ENCODE assay signal across 8 cellular contexts in the genomic region with DNA sequence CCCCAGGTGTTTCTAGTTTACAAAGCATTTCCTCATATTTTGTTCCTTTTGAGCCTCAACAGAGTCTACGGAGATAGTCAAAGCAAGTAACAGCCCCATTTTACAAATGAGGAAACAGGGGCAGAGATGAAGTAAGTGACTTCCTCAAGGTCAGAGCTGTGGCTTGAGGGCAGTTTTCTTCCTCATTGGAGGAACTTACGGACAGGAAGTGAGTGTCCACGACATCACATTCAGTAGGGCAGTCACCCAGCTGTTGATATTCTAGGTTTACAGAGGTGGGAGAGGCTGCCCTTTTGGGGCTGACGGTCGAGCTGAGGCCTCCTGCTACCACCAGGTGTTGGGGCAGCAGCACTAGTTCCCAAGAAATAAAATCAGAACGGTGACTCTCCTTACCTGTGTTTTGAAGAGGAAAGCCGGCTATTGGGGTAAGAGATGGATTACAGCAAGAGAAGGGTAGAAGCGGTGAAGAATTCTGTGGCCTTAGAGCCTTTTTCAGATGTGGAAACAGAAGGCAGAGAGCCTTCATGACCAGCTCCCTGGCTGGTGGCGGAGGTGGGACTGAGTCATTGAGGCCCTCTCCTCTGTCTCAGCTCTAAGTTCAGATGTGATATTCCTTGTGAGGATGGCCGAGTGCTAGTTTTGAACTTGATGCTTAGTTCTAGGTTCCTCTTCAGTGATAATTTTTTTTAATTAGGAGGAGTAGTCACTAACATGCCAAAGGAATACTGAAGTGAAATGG. TPM values are rescaled to one million over a fixed set of nuclear protein-coding genes. Genes with fewer than 3 reads are reported as not detected.
DNase-seq lines count a peak whose midpoint lies in the region; ATAC-seq and TF ChIP-seq lines count a peak whose summit lies in the region.
"Had no signal": no experiment of that assay in that cellular context is flagged by ENCODE, and none has a peak within 500 bp of the region (broad histone marks: within the 10 kb centered on the region; RNA-seq: fewer than 3 reads in every experiment).

No MANE protein-coding gene starts in this region.

- peaks cover 22% of the 10 kb centered on the region for H4K20me1 ChIP-seq in OCI-LY3 (ENCODE audit: insufficient read depth, low read length)

- H3K4me2 ChIP-seq in OCI-LY3 (ENCODE audit: low read length), result peak overlapping the region; percentile 25

- H3K27ac ChIP-seq in OCI-LY3 (ENCODE audit: low read length), result peak overlapping the region; percentile 13; the same call in 1 of the 2 replicates
- H3K27ac ChIP-seq in gastroesophageal sphincter, result peak overlapping the region in 3 of 4 donors; percentile 40 to 78 (median 72)
- H3K27ac ChIP-seq in A673 (ENCODE audit: low read depth, low read length, poor library complexity, severe bottlenecking), result no peak overlapping the region

- ATAC-seq in GM19463 (IDR thresholded peaks at IDR 0.05; ENCODE audit: unreplicated experiment) (peak; percentile 34), gastroesophageal sphincter (peak; percentile 32), HG03039 (IDR thresholded peaks at IDR 0.05; ENCODE audit: unreplicated experiment) (no peak)
- peak; percentile 86 for ATAC-seq in stimulated activated memory B cell treated with anti-CD40 and anti-IgM and Interleukin-4, amounts not matched to agents 10 μg/mL and 1 μg/mL and 100 μg/mL, for 72 hours

- H3K27ac Mint-ChIP-seq in stimulated activated memory B cell treated with anti-CD40 and anti-IgM and Interleukin-4, amounts not matched to agents 10 μg/mL and 1 μg/mL and 100 μg/mL, for 72 hours, result peak overlapping the region; percentile 85

- H3K4me3 ChIP-seq in OCI-LY3 (ENCODE audit: low read length) (no peak overlapping the region), gastroesophageal sphincter (no peak overlapping the region), A673 (ENCODE audit: low read depth, low read length, poor library complexity, severe bottlenecking) (no peak overlapping the region)

- POLR2A ChIA-PET in A673 (lab: Charles Lee; ENCODE audit: low non-redundant PET), result no interaction called here

- H3K4me1 ChIP-seq in OCI-LY3 (ENCODE audit: low read length), result peaks cover 33% of the 10 kb centered on the region
- peaks cover 28 to 94% (median 65%) of the 10 kb centered on the region in 3 donors for H3K4me1 ChIP-seq in gastroesophageal sphincter
- H3K4me1 ChIP-seq in A673 (ENCODE audit: insufficient read depth, low read length, poor library complexity, severe bottlenecking), result no peaks in the 10 kb centered on the region

- peaks cover 23% of the 10 kb centered on the region for H3K36me3 Mint-ChIP-seq in stimulated activated memory B cell treated with anti-CD40 and anti-IgM and Interleukin-4, amounts not matched to agents 10 μg/mL and 1 μg/mL and 100 μg/mL, for 72 hours

- intact Hi-C loops in A673 (cut with micrococcal nuclease; ENCODE audit: unreplicated experiment), result no loop called here

- H3K79me2 ChIP-seq in OCI-LY3 (ENCODE audit: low read length), result peaks cover 68% of the 10 kb centered on the region

- no peaks in the 10 kb centered on the region for H3K36me3 ChIP-seq in OCI-LY3 (replicated peaks; ENCODE audit: low read depth, low read length)
- H3K36me3 ChIP-seq in gastroesophageal sphincter, result no peaks in the 10 kb centered on the region
- H3K36me3 ChIP-seq in A673 (ENCODE audit: insufficient read depth, low read length, poor library complexity, severe bottlenecking), result no peaks in the 10 kb centered on the region

- H3K27me3 ChIP-seq in OCI-LY3 (ENCODE audit: low read depth, low read length) (no peaks in the 10 kb centered on the region), gastroesophageal sphincter (no peaks in the 10 kb centered on the region), A673 (replicated peaks; ENCODE audit: insufficient read depth, low read depth, low read length, poor library complexity) (no peaks in the 10 kb centered on the region)

- DNase-seq in DMS114 treated with DMSO at 0.1 percent for 48 hours (lab: John Stamatoyannopoulos, UW; ENCODE audit: unreplicated experiment) (no peak), A673 (ENCODE audit: low spot score) (no peak)
- DNase-seq: NCI-H446 treated with DMSO at 0.1 percent for 48 hours had no signal

- 71 to 79% methylated on average over 5 to 9 of the region's 10 CpGs for WGBS in gastroesophageal sphincter (ENCODE audit: low coverage in 1 of 2), 2 donors

- CTCF ChIA-PET in A673 (lab: Charles Lee), result no interaction called here

- no peaks in the 10 kb centered on the region for H3K27me3 Mint-ChIP-seq in stimulated activated memory B cell treated with anti-CD40 and anti-IgM and Interleukin-4, amounts not matched to agents 10 μg/mL and 1 μg/mL and 100 μg/mL, for 72 hours

- no TSS peak for BruUV-seq in A673 (replicated peaks; lab: Mats Ljungman, UMichigan)

- peaks cover 97% of the 10 kb centered on the region for H3K4me1 Mint-ChIP-seq in stimulated activated memory B cell treated with anti-CD40 and anti-IgM and Interleukin-4, amounts not matched to agents 10 μg/mL and 1 μg/mL and 100 μg/mL, for 72 hours

- H3K9ac ChIP-seq in OCI-LY3 (ENCODE audit: low read length), result no peak overlapping the region

- H3K9me3 Mint-ChIP-seq in stimulated activated memory B cell treated with anti-CD40 and anti-IgM and Interleukin-4, amounts not matched to agents 10 μg/mL and 1 μg/mL and 100 μg/mL, for 72 hours, result no peaks in the 10 kb centered on the region

- H3K9me3 ChIP-seq in OCI-LY3 (ENCODE audit: insufficient read depth, low read length) (no peaks in the 10 kb centered on the region), gastroesophageal sphincter (no peaks in the 10 kb centered on the region), A673 (ENCODE audit: low read depth, low read length, poor library complexity, severe bottlenecking) (no peaks in the 10 kb centered on the region)

- no peak for TF ChIP-seq EP300 in gastroesophageal sphincter (IDR thresholded peaks at IDR 0.05)

- no peak overlapping the region for H2AFZ ChIP-seq in OCI-LY3 (ENCODE audit: low read depth, low read length)

- no peak for TF ChIP-seq POLR2A in gastroesophageal sphincter (IDR thresholded peaks at IDR 0.05)

- TF ChIP-seq CTCF in OCI-LY3 (IDR thresholded peaks at IDR 0.05; ENCODE audit: low read depth, low read length) (no peak), gastroesophageal sphincter (IDR thresholded peaks at IDR 0.05) (no peak), A673 (conservative IDR thresholded peaks at IDR 0.05; ENCODE audit: low read depth, low read length) (no peak)

- H3K4me3 Mint-ChIP-seq in stimulated activated memory B cell treated with anti-CD40 and anti-IgM and Interleukin-4, amounts not matched to agents 10 μg/mL and 1 μg/mL and 100 μg/mL, for 72 hours, result peak overlapping the region; percentile 72

RNA-seq across cellular contexts. Expression of a gene that starts 41.7 kb away (rescaled TPM):
- total RNA-seq in gastroesophageal sphincter (10 to 100 TPM; 24.4 to 40.6 (median 38.5) TPM), A673 (2021) (9.2 and 13.1 TPM in 2 replicates)
